In genomic region chr17:39553326-39553945, GRCh38 we compare ENCODE assay signal across 11 cellular contexts. TPM values are rescaled to one million over a fixed set of nuclear protein-coding genes. Genes with fewer than 3 reads are reported as not detected.
A peak's percentile ranks its signal among the peaks of the same experiment; 100 is the strongest.
DNase-seq lines count a peak whose midpoint lies in the region; ATAC-seq and TF ChIP-seq lines count a peak whose summit lies in the region.
"Had no signal": no experiment of that assay in that cellular context is flagged by ENCODE, and none has a peak within 500 bp of the region (broad histone marks: within the 10 kb centered on the region; RNA-seq: fewer than 3 reads in every experiment).

No MANE protein-coding gene starts in this region.

- TF ChIP-seq POLR2A in HCT116 (IDR thresholded peaks at IDR 0.05; ENCODE audit: borderline replicate concordance, extremely low read depth, insufficient read depth, insufficient read length) = no peak

- H3K9me3 ChIP-seq in HCT116 (ENCODE audit: control insufficient read depth in 1 of 2, insufficient read depth in 1 of 2, low read depth in 1 of 2, low read length in 2 of 2) (no peaks in the 10 kb centered on the region), skeletal muscle satellite cell (replicated peaks; ENCODE audit: low read length) (no peaks in the 10 kb centered on the region)
- H3K9me3 ChIP-seq: tibial artery had no signal

- TF ChIP-seq CTCF in HCT116 (IDR thresholded peaks at IDR 0.05 in 2 of 3, conservative IDR thresholded peaks at IDR 0.05 in 1 of 3; ENCODE audit: borderline replicate concordance in 1 of 3, insufficient read depth in 1 of 3, low read depth in 2 of 3, low read length in 2 of 3) = no peak
- no peak for TF ChIP-seq CTCF in epithelial cell of esophagus (IDR thresholded peaks at IDR 0.05; ENCODE audit: insufficient read depth, low read depth, low read length, missing control alignments)

- H3K4me2 ChIP-seq in HCT116 (ENCODE audit: low read length) = peak overlapping the region; percentile 23; the same call in 1 of the 2 replicates
- H3K4me2 ChIP-seq in skeletal muscle satellite cell (ENCODE audit: low read length) = peak overlapping the region; percentile 23
- H3K4me2 ChIP-seq: GM23338 had no signal

- ATAC-seq in HCT116 (peak; percentile 58; the same call in 1 of the 2 replicates), SK-N-SH treated with all-trans-retinoic acid at 6 μM for 48 hours (peak; percentile 68), GM18511 (IDR thresholded peaks at IDR 0.05; ENCODE audit: unreplicated experiment) (no peak)
- ATAC-seq: activated CD4-positive, CD25-positive, alpha-beta regulatory T cell treated with anti-CD3 and anti-CD28 coated beads, Interleukin-2, amount 50 U/mL, for 24 hours; GM23338 had no signal

- no peak for TF ChIP-seq RAD21 in HCT116 (IDR thresholded peaks at IDR 0.05; ENCODE audit: low read depth)

- H3K27me3 ChIP-seq in HCT116 (ENCODE audit: insufficient read depth, low read length) (no peaks in the 10 kb centered on the region), skeletal muscle satellite cell (ENCODE audit: control insufficient read depth, insufficient read depth, low read length) (no peaks in the 10 kb centered on the region)
- H3K27me3 ChIP-seq: tibial artery had no signal

- H3K4me1 ChIP-seq in HCT116 (ENCODE audit: control insufficient read depth in 1 of 2, insufficient read depth in 2 of 2, low read length in 2 of 2) (peaks cover 0 to 9% of the 10 kb centered on the region in 2 experiments; a peak in 2 of 4 replicates), skeletal muscle satellite cell (ENCODE audit: control insufficient read depth, insufficient read depth, low read length) (peaks cover 33% of the 10 kb centered on the region)

- H3K4me3 ChIP-seq in HCT116 (replicated peaks in 1 of 2; ENCODE audit: low read depth in 1 of 2, low read length in 2 of 2) = no peak overlapping the region
- H3K4me3 ChIP-seq in epithelial cell of esophagus (ENCODE audit: low read length) = no peak overlapping the region
- H3K4me3 ChIP-seq in skeletal muscle satellite cell (ENCODE audit: low read length) = no peak overlapping the region
- H3K4me3 ChIP-seq: GM23338, tibial artery had no signal

- DNase-seq in HCT116 (ENCODE audit: low read depth, low spot score) = no peak
- peak; percentile 73 for DNase-seq in epithelial cell of esophagus (ENCODE audit: low read depth)
- no peak for DNase-seq in activated CD4-positive, alpha-beta T cell treated with anti-CD3 and anti-CD28 coated beads for 1 hour
- DNase-seq in DMS153 treated with DMSO at 0.1 percent for 48 hours (lab: John Stamatoyannopoulos, UW; ENCODE audit: unreplicated experiment) = no peak
- DNase-seq: NCI-H1436, tibial artery had no signal

- peaks cover 3 to 10% of the 10 kb centered on the region in 2 experiments; a peak in 2 of 4 replicates for H3K36me3 ChIP-seq in HCT116 (ENCODE audit: control insufficient read depth in 1 of 2, insufficient read depth in 2 of 2, low read length in 2 of 2)
- peaks cover 36% of the 10 kb centered on the region for H3K36me3 ChIP-seq in skeletal muscle satellite cell (ENCODE audit: insufficient read depth, low read length)

- RAD21 ChIA-PET in HCT116 (lab: Charles Lee; ENCODE audit: low non-redundant PET in 1 of 2, low total read pairs in 2 of 2, uncharacterized antibody in 2 of 2, unreplicated experiment in 2 of 2) = no interaction called here

- CTCF ChIA-PET in HCT116 (lab: Charles Lee) = interaction anchor here (0.6 to 1.7 kb wide), 4 partner anchors 8 to 347 kb away, joined by 3 to 9 read pairs (median 4); no protein-coding TSS in a partner anchor

- H3K79me2 ChIP-seq in HCT116 (ENCODE audit: insufficient read depth, low read length) = no peaks in the 10 kb centered on the region

- no TSS peak for BruUV-seq in HCT116 (replicated peaks; lab: Mats Ljungman, UMichigan)

- no peak overlapping the region for H2AFZ ChIP-seq in HCT116 (ENCODE audit: low read depth, low read length, poor library complexity, severe bottlenecking)
- H2AFZ ChIP-seq: GM23338 had no signal

- H3K9me2 ChIP-seq in HCT116 (ENCODE audit: insufficient read depth) = no peaks in the 10 kb centered on the region

- H3K9ac ChIP-seq in HCT116 (ENCODE audit: low read length) (no peak overlapping the region), skeletal muscle satellite cell (ENCODE audit: low read depth, low read length) (no peak overlapping the region)

- no peaks in the 10 kb centered on the region for H4K20me1 ChIP-seq in HCT116 (ENCODE audit: insufficient read depth)

- intact Hi-C loops in HCT116 (cut with micrococcal nuclease) = no loop called here

- POLR2A ChIA-PET in HCT116 (lab: Charles Lee) = no interaction called here

- H3K27ac ChIP-seq in HCT116 (ENCODE audit: low read depth, low read length) = no peak overlapping the region
- H3K27ac ChIP-seq: tibial artery had no signal

TF ChIP-seq in HCT116, 20 proteins besides CTCF, POLR2A, EP300 and RAD21:
- TF ChIP-seq TCF7L2 (IDR thresholded peaks at IDR 0.05; ENCODE audit: borderline replicate concordance, extremely low read depth, insufficient read depth, insufficient read length) (no peak), ZBTB33 (IDR thresholded peaks at IDR 0.05; ENCODE audit: extremely low read depth, insufficient replicate concordance, low read length) (no peak), EGR1 (IDR thresholded peaks at IDR 0.05; ENCODE audit: low read depth) (no peak), ZFX (IDR thresholded peaks at IDR 0.05) (no peak)
- TF ChIP-seq, protein P1, sequence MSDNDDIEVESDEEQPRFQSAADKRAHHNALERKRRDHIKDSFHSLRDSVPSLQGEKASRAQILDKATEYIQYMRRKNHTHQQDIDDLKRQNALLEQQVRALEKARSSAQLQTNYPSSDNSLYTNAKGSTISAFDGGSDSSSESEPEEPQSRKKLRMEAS (IDR thresholded peaks at IDR 0.05) = no peak

TF ChIP-seq in SK-N-SH treated with all-trans-retinoic acid at 6 μM for 48 hours, 23 proteins besides CTCF, POLR2A, EP300 and RAD21:
- TF ChIP-seq SNAI2 (CRISPR knock-in tag; IDR thresholded peaks at IDR 0.05) (no peak), PPARA (CRISPR knock-in tag; IDR thresholded peaks at IDR 0.05; ENCODE audit: borderline replicate concordance) (no peak), GLIS3 (CRISPR knock-in tag; IDR thresholded peaks at IDR 0.05) (no peak), CSDC2 (CRISPR knock-in tag; IDR thresholded peaks at IDR 0.05) (no peak), ZNF565 (CRISPR knock-in tag; conservative IDR thresholded peaks at IDR 0.05; ENCODE audit: low read depth) (no peak), ISL1 (CRISPR knock-in tag; IDR thresholded peaks at IDR 0.05) (no peak)

RNA-seq across cellular contexts. Expression of gene NEUROD2, which starts 54.3 kb away (rescaled TPM):
- not detected for total RNA-seq in HCT116 (2021; ENCODE audit: unreplicated experiment)
- polyA plus RNA-seq in HCT116 (2012) = 0.03 and 0.05 TPM in 2 replicates
- total RNA-seq in skeletal muscle satellite cell (2012; rRNA removed) = not detected in 2 replicates
- total RNA-seq: GM23338 had no signal
- polyA plus RNA-seq: GM23338 had no signal
